17 cellular contexts compared by ENCODE assay signal in the genomic region with DNA sequence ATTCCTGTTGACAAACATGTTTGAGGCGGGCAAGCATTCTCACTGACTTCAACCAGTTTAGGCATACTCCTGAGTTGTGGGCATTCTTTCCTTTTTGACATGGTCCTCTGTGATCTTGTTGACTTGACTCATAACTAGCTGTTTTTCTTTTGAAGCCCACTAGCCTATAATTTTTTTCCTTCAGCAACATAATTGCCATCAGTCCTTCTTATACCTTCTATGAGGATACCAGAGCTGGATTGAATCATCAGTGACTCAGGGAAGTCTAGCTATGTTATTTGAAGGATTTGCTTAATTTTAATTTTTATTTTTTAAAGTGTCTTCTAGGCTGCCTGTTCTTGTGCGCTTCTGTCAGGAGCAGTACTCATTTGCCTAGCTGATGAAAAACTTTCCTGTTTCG.
DNase-seq lines count a peak whose midpoint lies in the region; ATAC-seq and TF ChIP-seq lines count a peak whose summit lies in the region.
"Had no signal": no experiment of that assay in that cellular context is flagged by ENCODE, and none has a peak within 500 bp of the region (broad histone marks: within the 10 kb centered on the region; RNA-seq: fewer than 3 reads in every experiment).

No MANE protein-coding gene starts in this region.

- DNase-seq in Karpas-422 (no peak), brain microvascular endothelial cell (peak; percentile 39), hepatic stellate cell (ENCODE audit: low spot score) (peak; percentile 25), RKO (ENCODE audit: low spot score) (no peak), NCI-H526 (lab: John Stamatoyannopoulos, UW) (no peak)
- DNase-seq: activated naive CD4-positive, alpha-beta T cell treated with Interleukin-2 at 50 U/mL for 16 hours; CD4-positive, alpha-beta T cell; left lung; NCI-H1092; NCI-H2171 treated with DMSO at 0.1 percent for 48 hours; stimulated activated CD4-positive, alpha-beta T cell treated with anti-CD3 and anti-CD28 coated beads, Interleukin-1b, Interleukin-23, amount 100 ng/mL, for 48 hours; SW 1271 had no signal

- 99% methylated on average over 3 of the region's 3 CpGs for WGBS in thymus

- H3K27me3 ChIP-seq in Karpas-422 (ENCODE audit: low read length) = no peaks in the 10 kb centered on the region
- H3K27me3 ChIP-seq in brain microvascular endothelial cell (replicated peaks) = no peaks in the 10 kb centered on the region
- H3K27me3 ChIP-seq in thymus (ENCODE audit: control insufficient read depth, insufficient read depth) = no peaks in the 10 kb centered on the region
- H3K27me3 ChIP-seq: left lung had no signal

- no peaks in the 10 kb centered on the region for H4K20me1 ChIP-seq in Karpas-422 (ENCODE audit: insufficient read depth, low read depth, low read length)

- H2AFZ ChIP-seq in Karpas-422 (ENCODE audit: low read length) = no peak overlapping the region

- no peak overlapping the region for H3K4me2 ChIP-seq in Karpas-422 (ENCODE audit: low read depth, low read length, poor library complexity, severe bottlenecking)

- no peaks in the 10 kb centered on the region for H3K9me2 ChIP-seq in Karpas-422 (replicated peaks; ENCODE audit: insufficient read depth, low read length)

- H3K9me3 ChIP-seq in Karpas-422 (ENCODE audit: low read length) = no peaks in the 10 kb centered on the region
- no peaks in the 10 kb centered on the region for H3K9me3 ChIP-seq in thymus (ENCODE audit: control insufficient read depth)
- H3K9me3 ChIP-seq: left lung, prostate gland had no signal

- H3K27ac ChIP-seq in Karpas-422 (ENCODE audit: low read length) = peak overlapping the region; percentile 8; the same call in 1 of the 2 replicates
- no peak overlapping the region for H3K27ac ChIP-seq in brain microvascular endothelial cell
- peak overlapping the region; percentile 21 for H3K27ac ChIP-seq in thymus (ENCODE audit: low read depth)
- H3K27ac ChIP-seq: left lung had no signal

- H3K79me2 ChIP-seq in Karpas-422 (ENCODE audit: low read length) = peaks cover 27% of the 10 kb centered on the region; the same call in 1 of the 2 replicates

- H3K4me3 ChIP-seq in Karpas-422 (ENCODE audit: low read length) (no peak overlapping the region), brain microvascular endothelial cell (ENCODE audit: low read depth, low read length) (no peak overlapping the region), thymus (ENCODE audit: low read length) (no peak overlapping the region)
- H3K4me3 ChIP-seq: left lung, prostate gland had no signal

- ATAC-seq in GM19397 (IDR thresholded peaks at IDR 0.05; ENCODE audit: unreplicated experiment) (no peak), HG03442 (IDR thresholded peaks at IDR 0.05; ENCODE audit: unreplicated experiment) (no peak)
- ATAC-seq: left lung, WTC11 had no signal

- H3K9ac ChIP-seq in Karpas-422 (ENCODE audit: low read length) = no peak overlapping the region

- in situ Hi-C loops in brain microvascular endothelial cell (cut with HindIII; ENCODE audit: low pct_ligation_motif_present, low sequenced_read_pairs) = no loop called here

- no peak for TF ChIP-seq CTCF in brain microvascular endothelial cell (IDR thresholded peaks at IDR 0.05; ENCODE audit: low read depth, low read length, missing control alignments)

- H3K36me3 ChIP-seq in Karpas-422 (ENCODE audit: insufficient read depth, low read length) (peaks cover 36% of the 10 kb centered on the region; the same call in 1 of the 2 replicates), brain microvascular endothelial cell (replicated peaks) (no peaks in the 10 kb centered on the region), thymus (ENCODE audit: control insufficient read depth, insufficient read depth) (peaks cover 11% of the 10 kb centered on the region)
- H3K36me3 ChIP-seq: prostate gland had no signal

- H3K4me1 ChIP-seq in Karpas-422 (ENCODE audit: low read length) (peaks cover 34% of the 10 kb centered on the region), thymus (ENCODE audit: control insufficient read depth, insufficient read depth, low read length) (no peaks in the 10 kb centered on the region)

Comparison
In these comparisons a context has a peak if more than half of its experiments do, and no peak if none do; other contexts are left out.
1. DNase-seq: peak in brain microvascular endothelial cell (single experiment) and hepatic stellate cell (single experiment); none in Karpas-422 (single experiment), RKO (single experiment) and NCI-H526 (0 of 2).